In the genomic region with DNA sequence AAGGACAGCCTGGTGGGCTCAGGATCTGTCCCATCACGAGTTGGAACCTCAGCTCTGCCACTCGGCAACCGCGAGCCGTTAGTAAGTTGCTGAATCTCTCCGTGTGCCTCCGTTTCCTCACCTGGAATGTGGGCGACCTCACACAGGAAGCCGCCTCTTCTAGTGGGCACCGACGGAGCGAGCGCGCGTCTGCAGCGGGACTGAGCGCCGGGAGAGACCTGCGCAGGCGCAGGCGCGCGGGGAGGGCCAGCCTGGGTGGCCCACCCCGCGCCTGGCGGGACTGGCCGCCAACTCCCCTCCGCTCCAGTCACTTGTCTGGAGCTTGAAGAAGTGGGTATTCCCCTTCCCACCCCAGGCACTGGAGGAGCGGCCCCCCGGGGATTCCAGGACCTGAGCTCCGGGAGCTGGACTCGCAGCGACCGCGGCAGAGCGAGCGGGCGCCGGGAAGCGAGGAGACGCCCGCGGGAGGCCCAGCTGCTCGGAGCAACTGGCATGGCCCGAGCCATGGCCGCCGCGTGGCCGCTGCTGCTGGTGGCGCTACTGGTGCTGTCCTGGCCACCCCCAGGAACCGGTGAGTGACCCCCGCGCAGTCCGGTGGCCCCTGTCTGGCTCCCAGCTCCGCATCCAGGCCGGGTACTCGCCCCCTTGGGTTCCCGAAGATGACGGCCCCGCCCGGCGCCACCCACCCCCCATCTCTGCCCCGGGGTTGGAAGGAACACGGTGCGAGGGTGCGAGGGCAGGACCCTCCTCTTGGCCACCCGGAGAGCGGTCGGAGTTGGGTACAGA, we compare ENCODE assay signal across 8 cellular contexts. TPM values are rescaled to one million over a fixed set of nuclear protein-coding genes. Genes with fewer than 3 reads are reported as not detected.
DNase-seq lines count a peak whose midpoint lies in the region; ATAC-seq, FAIRE-seq and TF ChIP-seq lines count a peak whose summit lies in the region.

A gene with protein sequence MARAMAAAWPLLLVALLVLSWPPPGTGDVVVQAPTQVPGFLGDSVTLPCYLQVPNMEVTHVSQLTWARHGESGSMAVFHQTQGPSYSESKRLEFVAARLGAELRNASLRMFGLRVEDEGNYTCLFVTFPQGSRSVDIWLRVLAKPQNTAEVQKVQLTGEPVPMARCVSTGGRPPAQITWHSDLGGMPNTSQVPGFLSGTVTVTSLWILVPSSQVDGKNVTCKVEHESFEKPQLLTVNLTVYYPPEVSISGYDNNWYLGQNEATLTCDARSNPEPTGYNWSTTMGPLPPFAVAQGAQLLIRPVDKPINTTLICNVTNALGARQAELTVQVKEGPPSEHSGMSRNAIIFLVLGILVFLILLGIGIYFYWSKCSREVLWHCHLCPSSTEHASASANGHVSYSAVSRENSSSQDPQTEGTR (plus strand): TSS at position 306 of the 786 bp plus-strand sequence. CDS start 187 bp downstream, at position 493.

- no peak for FAIRE-seq in RCC 7860 (lab: Jason Lieb, UNC)

- H3K4me2 ChIP-seq in neuronal stem cell (ENCODE audit: insufficient read depth, low read length, poor library complexity, severe bottlenecking), result peak within 1 kb of the TSS; percentile 80

- peak within 1 kb of the TSS; percentile 54 for H2BK15ac ChIP-seq in neuronal stem cell (ENCODE audit: low read length)

- H3K9me3 ChIP-seq in CD4-positive, CD25-positive, alpha-beta regulatory T cell (ENCODE audit: control insufficient read depth in 2 of 2, low read length in 2 of 2), result no peaks in the 10 kb centered on the region
- H3K9me3 ChIP-seq in HUES6 (ENCODE audit: control insufficient read depth, insufficient read depth, low read depth, low read length), result no peaks in the 10 kb centered on the region
- H3K9me3 ChIP-seq in adipocyte (ENCODE audit: control insufficient read depth, low read length), result no peaks in the 10 kb centered on the region
- no peaks in the 10 kb centered on the region for H3K9me3 ChIP-seq in neuronal stem cell (replicated peaks in 1 of 2; ENCODE audit: control insufficient read depth in 2 of 2, insufficient read depth in 1 of 2, low read depth in 1 of 2, low read length in 2 of 2)

- peaks cover 30% of the 10 kb centered on the region for H3K27me3 Mint-ChIP-seq in CD4-positive, CD25-positive, alpha-beta regulatory T cell
- peaks cover 10% of the 10 kb centered on the region for H3K27me3 Mint-ChIP-seq in type B pancreatic cell

- H4K91ac ChIP-seq in neuronal stem cell (ENCODE audit: low read depth, low read length, poor library complexity), result no peak within 1 kb of the TSS

- H3K4me3 ChIP-seq in CD4-positive, CD25-positive, alpha-beta regulatory T cell (ENCODE audit: low read depth, low read length), result no peak within 1 kb of the TSS
- H3K4me3 ChIP-seq in HUES6 (ENCODE audit: low read depth, low read length) (peak within 1 kb of the TSS; percentile 69), adipocyte (ENCODE audit: low read length) (peak within 1 kb of the TSS; percentile 95), neuronal stem cell (ENCODE audit: low read length in 2 of 2) (peak within 1 kb of the TSS; percentile 59 to 87)

- H3K4me3 Mint-ChIP-seq in CD4-positive, CD25-positive, alpha-beta regulatory T cell, result peak within 1 kb of the TSS in 3 of 4 donors; percentile 38 to 44 (median 43)
- peak within 1 kb of the TSS; percentile 90 for H3K4me3 Mint-ChIP-seq in type B pancreatic cell

- H3K4me1 ChIP-seq in CD4-positive, CD25-positive, alpha-beta regulatory T cell (ENCODE audit: control insufficient read depth, insufficient read depth, low read length, poor library complexity, severe bottlenecking), result peaks cover 7% of the 10 kb centered on the region
- H3K4me1 ChIP-seq in HUES6 (ENCODE audit: control insufficient read depth, insufficient read depth, low read length) (no peaks in the 10 kb centered on the region), adipocyte (ENCODE audit: control insufficient read depth, insufficient read depth, low read length) (peaks cover 26% of the 10 kb centered on the region), neuronal stem cell (ENCODE audit: control insufficient read depth in 2 of 2, insufficient read depth in 1 of 2, low read depth in 1 of 2, low read length in 2 of 2) (peaks cover 0 to 3% of the 10 kb centered on the region in 2 donors)

- H2AK5ac ChIP-seq in neuronal stem cell (ENCODE audit: low read depth, low read length), result no peak within 1 kb of the TSS

- no peak within 1 kb of the TSS for H3K27ac Mint-ChIP-seq in CD4-positive, CD25-positive, alpha-beta regulatory T cell
- peak within 1 kb of the TSS; percentile 46 for H3K27ac Mint-ChIP-seq in type B pancreatic cell

- no peak within 1 kb of the TSS for H4K8ac ChIP-seq in neuronal stem cell (ENCODE audit: low read depth, low read length)

- H3K36me3 Mint-ChIP-seq in CD4-positive, CD25-positive, alpha-beta regulatory T cell, result no peaks in the 10 kb centered on the region
- H3K36me3 Mint-ChIP-seq in type B pancreatic cell, result peaks cover 3% of the 10 kb centered on the region

- intact Hi-C loops in Right ventricle myocardium inferior (cut with DNase I), result no loop called here

- peak in 1 of 3 donors; percentile 26 for DNase-seq in CD4-positive, CD25-positive, alpha-beta regulatory T cell
- DNase-seq in RCC 7860 (ENCODE audit: low spot score) (peak; percentile 78), adipocyte (ENCODE audit: low read depth) (peak; percentile 89), Right ventricle myocardium inferior (ENCODE audit: missing footprints) (peak; percentile 91), neuronal stem cell (ENCODE audit: low spot score) (peak; percentile 48), type B pancreatic cell (ENCODE audit: extremely low spot score, unreplicated experiment) (peak; percentile 78)

- H3K36me3 ChIP-seq in CD4-positive, CD25-positive, alpha-beta regulatory T cell (ENCODE audit: control insufficient read depth, insufficient read depth, low read length), result no peaks in the 10 kb centered on the region
- peaks cover 28% of the 10 kb centered on the region for H3K36me3 ChIP-seq in HUES6 (ENCODE audit: control insufficient read depth, insufficient read depth, low read length)
- no peaks in the 10 kb centered on the region for H3K36me3 ChIP-seq in adipocyte (ENCODE audit: control insufficient read depth, insufficient read depth, low read length, severe bottlenecking)
- peaks cover 7 to 9% of the 10 kb centered on the region in 2 donors for H3K36me3 ChIP-seq in neuronal stem cell (replicated peaks in 1 of 2; ENCODE audit: control insufficient read depth in 2 of 2, insufficient read depth in 2 of 2, low read length in 2 of 2)

- peak within 1 kb of the TSS; percentile 99 for H2AFZ ChIP-seq in neuronal stem cell (ENCODE audit: low read length)

- peak within 1 kb of the TSS; percentile 33 for H2BK5ac ChIP-seq in neuronal stem cell (ENCODE audit: low read length)

- H3K9ac ChIP-seq in HUES6 (ENCODE audit: low read length) (peak within 1 kb of the TSS; percentile 80), adipocyte (ENCODE audit: low read length) (peak within 1 kb of the TSS; percentile 86), neuronal stem cell (ENCODE audit: low read depth, low read length, poor library complexity) (peak within 1 kb of the TSS; percentile 87)

- H3K4ac ChIP-seq in neuronal stem cell (ENCODE audit: low read length), result no peak within 1 kb of the TSS

- WGBS in neuronal stem cell (ENCODE audit: extremely low coverage in 2 of 2, insufficient read length in 2 of 2, insufficient replicate concordance in 1 of 2), 2 donors, result no CpG with 5 or more reads among the region's 69 CpGs

- H2BK120ac ChIP-seq in neuronal stem cell (ENCODE audit: low read depth, low read length), result no peak within 1 kb of the TSS

- ATAC-seq in CD4-positive, CD25-positive, alpha-beta regulatory T cell (ENCODE audit: low read depth in 2 of 2), result no peak
- peak; percentile 93 for ATAC-seq in Right ventricle myocardium inferior
- ATAC-seq in GM19324 (IDR thresholded peaks at IDR 0.05; ENCODE audit: low FRiP score, unreplicated experiment), result no peak

- peaks cover 5% of the 10 kb centered on the region for H3K27me3 ChIP-seq in CD4-positive, CD25-positive, alpha-beta regulatory T cell (ENCODE audit: control insufficient read depth, insufficient read depth, low read length)
- H3K27me3 ChIP-seq in HUES6 (ENCODE audit: control insufficient read depth, insufficient read depth, low read length) (no peaks in the 10 kb centered on the region), adipocyte (replicated peaks; ENCODE audit: control insufficient read depth, insufficient read depth, low read length) (no peaks in the 10 kb centered on the region), neuronal stem cell (ENCODE audit: control insufficient read depth in 3 of 3, insufficient read depth in 3 of 3, low read depth in 1 of 3, low read length in 3 of 3) (peaks cover 0 to 33% (median 4%) of the 10 kb centered on the region in 3 experiments)

- H3K4me1 Mint-ChIP-seq in CD4-positive, CD25-positive, alpha-beta regulatory T cell, result peaks cover 0 to 4% (median 0%) of the 10 kb centered on the region in 4 donors
- H3K4me1 Mint-ChIP-seq in type B pancreatic cell (ENCODE audit: unreplicated experiment), result peaks cover 9% of the 10 kb centered on the region

- H3K9me3 Mint-ChIP-seq in CD4-positive, CD25-positive, alpha-beta regulatory T cell, result no peaks in the 10 kb centered on the region
- no peaks in the 10 kb centered on the region for H3K9me3 Mint-ChIP-seq in type B pancreatic cell

- H3K23ac ChIP-seq in neuronal stem cell (ENCODE audit: low read depth, low read length, poor library complexity), result no peak within 1 kb of the TSS

- H3K27ac ChIP-seq in CD4-positive, CD25-positive, alpha-beta regulatory T cell (ENCODE audit: insufficient read depth, low read length, poor library complexity, severe bottlenecking), result no peak within 1 kb of the TSS
- H3K27ac ChIP-seq in HUES6 (ENCODE audit: low read depth, low read length) (peak within 1 kb of the TSS; percentile 62; the same call in 1 of the 2 replicates), neuronal stem cell (replicated peaks; ENCODE audit: low read length) (no peak within 1 kb of the TSS)

- no peak within 1 kb of the TSS for H2BK12ac ChIP-seq in neuronal stem cell (ENCODE audit: low read length)

- no peak for TF ChIP-seq CTCF in type B pancreatic cell (conservative IDR thresholded peaks at IDR 0.05)

- H3K79me1 ChIP-seq in neuronal stem cell (ENCODE audit: low read depth, low read length), result no peaks in the 10 kb centered on the region

- H3K14ac ChIP-seq in neuronal stem cell (ENCODE audit: low read length), result no peak within 1 kb of the TSS

- peak within 1 kb of the TSS; percentile 96 for H3K18ac ChIP-seq in neuronal stem cell (ENCODE audit: low read length)

RNA-seq across cellular contexts. Expression of the gene that starts here (rescaled TPM):
- 0.37 TPM for total RNA-seq in CD4-positive, CD25-positive, alpha-beta regulatory T cell
- polyA plus RNA-seq in CD4-positive, CD25-positive, alpha-beta regulatory T cell, result under 1 TPM in 1 of 4 donors, not detected in 3; 0.25 TPM
- total RNA-seq in Right ventricle myocardium inferior (38.0 TPM), type B pancreatic cell (ENCODE audit: low replicate concordance) (29.7 and 38.6 TPM in 2 replicates)
- polyA plus RNA-seq in neuronal stem cell (2013, experiment 1 of 2), result 5.7 TPM
- 5.3 TPM for polyA plus RNA-seq in neuronal stem cell (2013, experiment 2 of 2)

Comparison
In these comparisons a context has a peak if more than half of its experiments do, and no peak if none do; other contexts are left out.
1. RNA of the gene that starts here (total RNA-seq): 38.0 TPM in Right ventricle myocardium inferior (single experiment) and 29.7 to 38.6 TPM in type B pancreatic cell; 0.37 TPM in CD4-positive, CD25-positive, alpha-beta regulatory T cell (single experiment); every median in the first group is over 10 times any median in the second.
2. Peak in every context shown above with its lines, with median percentiles within 50 percentile points of each other: H3K9ac ChIP-seq.